9 cellular contexts compared by ENCODE assay signal in genomic region chr1:25810341-25811299, GRCh38. TPM values are rescaled to one million over a fixed set of nuclear protein-coding genes. Genes with fewer than 3 reads are reported as not detected.
DNase-seq lines count a peak whose midpoint lies in the region; ATAC-seq and TF ChIP-seq lines count a peak whose summit lies in the region.
"Had no signal": no experiment of that assay in that cellular context is flagged by ENCODE, and none has a peak within 500 bp of the region (broad histone marks: within the 10 kb centered on the region; RNA-seq: fewer than 3 reads in every experiment).

No MANE protein-coding gene starts in this region.

- no peak overlapping the region for H2AFZ ChIP-seq in HCT116 (ENCODE audit: low read depth, low read length, poor library complexity, severe bottlenecking)
- peak overlapping the region; percentile 52; the same call in 1 of the 2 replicates for H2AFZ ChIP-seq in OCI-LY7 (ENCODE audit: low read length)
- no peak overlapping the region for H2AFZ ChIP-seq in neural progenitor cell (replicated peaks)

- peak; percentile 70 for TF ChIP-seq CTCF in BE2C (IDR thresholded peaks at IDR 0.05; ENCODE audit: low read depth, low read length)
- peak; percentile 77 to 93 (median 91) for TF ChIP-seq CTCF in HCT116 (IDR thresholded peaks at IDR 0.05 in 2 of 3, conservative IDR thresholded peaks at IDR 0.05 in 1 of 3; ENCODE audit: borderline replicate concordance in 1 of 3, insufficient read depth in 1 of 3, low read depth in 2 of 3, low read length in 2 of 3)
- TF ChIP-seq CTCF in OCI-LY7 (conservative IDR thresholded peaks at IDR 0.05; ENCODE audit: low read length): peak; percentile 94
- peak; percentile 96 for TF ChIP-seq CTCF in neural progenitor cell (IDR thresholded peaks at IDR 0.05)
- peak; percentile 75 to 87 (median 87) for TF ChIP-seq CTCF in testis (IDR thresholded peaks at IDR 0.05)

- peaks cover 3% of the 10 kb centered on the region for H3K27me3 Mint-ChIP-seq in neural progenitor cell (ENCODE audit: insufficient read depth, low read depth)

- no peak overlapping the region for H3K9ac ChIP-seq in HCT116 (ENCODE audit: low read length)
- no peak overlapping the region for H3K9ac ChIP-seq in neural progenitor cell

- no peaks in the 10 kb centered on the region for H3K79me2 ChIP-seq in HCT116 (ENCODE audit: insufficient read depth, low read length)
- H3K79me2 ChIP-seq in OCI-LY7 (ENCODE audit: insufficient read depth, low read depth, low read length): no peaks in the 10 kb centered on the region
- H3K79me2 ChIP-seq in neural progenitor cell (ENCODE audit: low read depth): no peaks in the 10 kb centered on the region

- POLR2A ChIA-PET in HCT116 (lab: Charles Lee): no interaction called here
- POLR2A ChIA-PET in OCI-LY7 (lab: Charles Lee): interaction anchor here (0.5 to 1.4 kb wide), 4 partner anchors 9 to 290 kb away, joined by 3 to 6 read pairs (median 4); partner anchors contain the start of genes MTFR1L and SELENON

- peaks cover 8% of the 10 kb centered on the region for H3K4me1 Mint-ChIP-seq in neural progenitor cell

- H3K4me2 ChIP-seq in HCT116 (ENCODE audit: low read length): no peak overlapping the region
- peak overlapping the region; percentile 61 for H3K4me2 ChIP-seq in OCI-LY7 (ENCODE audit: low read length)
- no peak overlapping the region for H3K4me2 ChIP-seq in neural progenitor cell

- H3K4me3 ChIP-seq in BE2C (ENCODE audit: low read depth, low read length) (no peak overlapping the region), HCT116 (replicated peaks in 1 of 2; ENCODE audit: low read depth in 1 of 2, low read length in 2 of 2) (no peak overlapping the region), OCI-LY7 (ENCODE audit: low read depth, low read length, poor library complexity, severe bottlenecking) (no peak overlapping the region), neural progenitor cell (no peak overlapping the region), testis (no peak overlapping the region)
- H3K4me3 ChIP-seq: skin epidermis had no signal

- no peak overlapping the region; the same call in 1 of the 2 replicates for H3K27ac ChIP-seq in HCT116 (ENCODE audit: low read depth, low read length)
- peak overlapping the region; percentile 43 for H3K27ac ChIP-seq in OCI-LY7 (ENCODE audit: low read depth, low read length, poor library complexity, severe bottlenecking)
- no peak overlapping the region for H3K27ac ChIP-seq in neural progenitor cell
- H3K27ac ChIP-seq in testis: no peak overlapping the region

- peak; percentile 95 for TF ChIP-seq RAD21 in HCT116 (IDR thresholded peaks at IDR 0.05; ENCODE audit: low read depth)

- H3K36me3 Mint-ChIP-seq in neural progenitor cell: peaks cover 19% of the 10 kb centered on the region

- H3K27me3 ChIP-seq in BE2C (no peaks in the 10 kb centered on the region), HCT116 (ENCODE audit: insufficient read depth, low read length) (no peaks in the 10 kb centered on the region), neural progenitor cell (no peaks in the 10 kb centered on the region), testis (no peaks in the 10 kb centered on the region)

- DNase-seq in BE2C (peak; percentile 66), HCT116 (ENCODE audit: low read depth, low spot score) (no peak), OCI-LY7 (ENCODE audit: low spot score) (peak; percentile 76), activated T-cell treated with anti-CD3 and anti-CD28 coated beads for 48 hours (ENCODE audit: low read depth) (peak; percentile 73), fibroblast of gingiva (ENCODE audit: low read depth) (peak; percentile 30), neural progenitor cell (ENCODE audit: low spot score) (peak; percentile 90), testis (peak; percentile 72)

- H3K9me2 ChIP-seq in HCT116 (ENCODE audit: insufficient read depth) (no peaks in the 10 kb centered on the region), OCI-LY7 (ENCODE audit: insufficient read depth, low read length) (no peaks in the 10 kb centered on the region)

- H3K4me3 Mint-ChIP-seq in neural progenitor cell: peak overlapping the region; percentile 11

- intact Hi-C loops in HCT116 (cut with micrococcal nuclease): loop anchor here (1.0 to 10.0 kb wide), 2 partner anchors 306 to 556 kb away; no protein-coding TSS in a partner anchor
- intact Hi-C loops in OCI-LY7 (cut with micrococcal nuclease; ENCODE audit: unreplicated experiment): loop anchor here (1.0 to 5.0 kb wide), 4 partner anchors 193 to 306 kb away; partner anchors contain the start of gene MAN1C1
- intact Hi-C loops in testis (cut with DNase I; ENCODE audit: low total_unique reads): no loop called here

- H3K9me3 ChIP-seq in BE2C: no peaks in the 10 kb centered on the region
- H3K9me3 ChIP-seq in HCT116 (ENCODE audit: control insufficient read depth in 1 of 2, insufficient read depth in 1 of 2, low read depth in 1 of 2, low read length in 2 of 2): no peaks in the 10 kb centered on the region
- H3K9me3 ChIP-seq in OCI-LY7 (ENCODE audit: low read length): no peaks in the 10 kb centered on the region
- H3K9me3 ChIP-seq in neural progenitor cell (ENCODE audit: low read depth): no peaks in the 10 kb centered on the region
- H3K9me3 ChIP-seq in testis: no peaks in the 10 kb centered on the region

- CTCF ChIA-PET in HCT116 (lab: Charles Lee): interaction anchor here (0.6 to 2.1 kb wide), 8 partner anchors 10 to 963 kb away, joined by 3 to 11 read pairs (median 6); partner anchors contain the start of gene SELENON
- CTCF ChIA-PET in OCI-LY7 (lab: Charles Lee; ENCODE audit: unreplicated experiment): interaction anchor here (0.6 to 1.7 kb wide), 7 partner anchors 10 to 290 kb away, joined by 3 to 7 read pairs (median 4); partner anchors contain the start of gene SELENON

- H4K20me1 ChIP-seq in HCT116 (ENCODE audit: insufficient read depth) (no peaks in the 10 kb centered on the region), OCI-LY7 (ENCODE audit: insufficient read depth, low read length) (no peaks in the 10 kb centered on the region), neural progenitor cell (ENCODE audit: low read depth) (peaks cover 12% of the 10 kb centered on the region)

- H3K27ac Mint-ChIP-seq in neural progenitor cell: no peak overlapping the region

- RAD21 ChIA-PET in HCT116 (lab: Charles Lee; ENCODE audit: low non-redundant PET in 1 of 2, low total read pairs in 2 of 2, uncharacterized antibody in 2 of 2, unreplicated experiment in 2 of 2): interaction anchor here in 1 of 2 experiments (1.0 to 1.4 kb wide), 2 partner anchors 202 to 307 kb away, joined by 3 read pairs; no protein-coding TSS in a partner anchor

- H3K36me3 ChIP-seq in BE2C (no peaks in the 10 kb centered on the region), HCT116 (ENCODE audit: control insufficient read depth in 1 of 2, insufficient read depth in 2 of 2, low read length in 2 of 2) (no peaks in the 10 kb centered on the region; a peak in 1 of 4 replicates), OCI-LY7 (ENCODE audit: insufficient read depth, low read length) (no peaks in the 10 kb centered on the region), neural progenitor cell (no peaks in the 10 kb centered on the region), testis (ENCODE audit: low read depth, missing control alignments) (no peaks in the 10 kb centered on the region)

- BruUV-seq in HCT116 (replicated peaks; lab: Mats Ljungman, UMichigan) (no TSS peak), OCI-LY7 (replicated peaks; lab: Mats Ljungman, UMichigan) (no TSS peak)

- H3F3A ChIP-seq in neural progenitor cell (ENCODE audit: low read depth): peaks cover 3% of the 10 kb centered on the region

- H3K9me3 Mint-ChIP-seq in neural progenitor cell: no peaks in the 10 kb centered on the region

- no peak for TF ChIP-seq POLR2A in HCT116 (IDR thresholded peaks at IDR 0.05; ENCODE audit: borderline replicate concordance, extremely low read depth, insufficient read depth, insufficient read length)
- TF ChIP-seq POLR2A in testis (IDR thresholded peaks at IDR 0.05): no peak

- H3K4me1 ChIP-seq in BE2C (no peaks in the 10 kb centered on the region), HCT116 (ENCODE audit: control insufficient read depth in 1 of 2, insufficient read depth in 2 of 2, low read length in 2 of 2) (peaks cover 0 to 4% of the 10 kb centered on the region in 2 experiments; a peak in 1 of 4 replicates), OCI-LY7 (ENCODE audit: insufficient read depth, low read length, poor library complexity, severe bottlenecking) (peaks cover 21% of the 10 kb centered on the region), neural progenitor cell (no peaks in the 10 kb centered on the region), testis (no peaks in the 10 kb centered on the region)

- 56 to 72% methylated on average over 6 to 17 of the region's 21 CpGs for WGBS in testis, 2 donors

- ATAC-seq in HCT116 (peak; percentile 81), HG03521 (IDR thresholded peaks at IDR 0.05; ENCODE audit: unreplicated experiment) (no peak)

TF ChIP-seq in HCT116, 20 proteins besides CTCF, POLR2A, EP300 and RAD21 (continues in another document):
- peak; percentile 29; the same call in 1 of the 2 replicates for TF ChIP-seq POLR2AphosphoS5 (IDR thresholded peaks at IDR 0.05; ENCODE audit: low read depth, low read length)
- TF ChIP-seq EZH2 (IDR thresholded peaks at IDR 0.05): no peak
- TF ChIP-seq SIN3A (IDR thresholded peaks at IDR 0.05; ENCODE audit: low read depth): no peak
- TF ChIP-seq SRF (IDR thresholded peaks at IDR 0.05; ENCODE audit: low read depth): no peak
- TF ChIP-seq CBX3 (IDR thresholded peaks at IDR 0.05; ENCODE audit: low read depth): no peak

RNA-seq across cellular contexts. Expression of gene MTFR1L, which starts 9.1 kb away (rescaled TPM):
- 46.7 TPM for polyA plus RNA-seq in BE2C (2012; ENCODE audit: insufficient read depth, insufficient read length, low read depth)
- total RNA-seq in HCT116 (2021; ENCODE audit: unreplicated experiment) (35.8 TPM), OCI-LY7 (2022) (43.4 and 51.2 TPM in 2 replicates), neural progenitor cell (ENCODE audit: low replicate concordance) (20.7 and 31.2 TPM in 2 replicates), testis (100 to 1,000 TPM; 148 to 166 TPM)
- polyA plus RNA-seq in HCT116 (2012): 31.3 and 38.4 TPM in 2 replicates
- total RNA-seq in OCI-LY7 (2014; rRNA removed; shearing (Covaris generic)): 33.6 and 35.3 TPM in 2 replicates
- polyA plus RNA-seq in testis (ENCODE audit: insufficient read depth, low read depth, low replicate concordance): 253 TPM

RNA-seq across cellular contexts. Expression of gene SELENON, which starts 10.6 kb away (rescaled TPM):
- polyA plus RNA-seq in BE2C (2012; ENCODE audit: insufficient read depth, insufficient read length, low read depth): 19.0 TPM
- total RNA-seq in HCT116 (2021; ENCODE audit: unreplicated experiment) (85.1 TPM), OCI-LY7 (2022) (28.1 and 28.3 TPM in 2 replicates), neural progenitor cell (ENCODE audit: low replicate concordance) (24.9 and 50.4 TPM in 2 replicates), testis (10 to 100 TPM; 17.2 to 29.8 TPM)
- 69.4 and 80.6 TPM in 2 replicates for polyA plus RNA-seq in HCT116 (2012)
- total RNA-seq in OCI-LY7 (2014; rRNA removed; shearing (Covaris generic)): 5.6 and 9.9 TPM in 2 replicates
- 30.7 TPM for polyA plus RNA-seq in testis (ENCODE audit: insufficient read depth, low read depth, low replicate concordance)

RNA-seq across cellular contexts. Expression of gene AUNIP, which starts 48.6 kb away (rescaled TPM):
- polyA plus RNA-seq in BE2C (2012; ENCODE audit: insufficient read depth, insufficient read length, low read depth): 3.3 TPM
- total RNA-seq in HCT116 (2021; ENCODE audit: unreplicated experiment): 12.1 TPM
- 4.2 and 6.1 TPM in 2 replicates for polyA plus RNA-seq in HCT116 (2012)
- 14.2 and 21.5 TPM in 2 replicates for total RNA-seq in OCI-LY7 (2014; rRNA removed; shearing (Covaris generic))
- total RNA-seq in OCI-LY7 (2022): 15.1 and 16.8 TPM in 2 replicates
- 15.2 and 17.1 TPM in 2 replicates for total RNA-seq in neural progenitor cell (ENCODE audit: low replicate concordance)
- 10 to 100 TPM; 14.1 to 22.5 TPM for total RNA-seq in testis
- 28.5 TPM for polyA plus RNA-seq in testis (ENCODE audit: insufficient read depth, low read depth, low replicate concordance)
